Comparison of ENCODE assay signal across 22 cellular contexts in the genomic region with DNA sequence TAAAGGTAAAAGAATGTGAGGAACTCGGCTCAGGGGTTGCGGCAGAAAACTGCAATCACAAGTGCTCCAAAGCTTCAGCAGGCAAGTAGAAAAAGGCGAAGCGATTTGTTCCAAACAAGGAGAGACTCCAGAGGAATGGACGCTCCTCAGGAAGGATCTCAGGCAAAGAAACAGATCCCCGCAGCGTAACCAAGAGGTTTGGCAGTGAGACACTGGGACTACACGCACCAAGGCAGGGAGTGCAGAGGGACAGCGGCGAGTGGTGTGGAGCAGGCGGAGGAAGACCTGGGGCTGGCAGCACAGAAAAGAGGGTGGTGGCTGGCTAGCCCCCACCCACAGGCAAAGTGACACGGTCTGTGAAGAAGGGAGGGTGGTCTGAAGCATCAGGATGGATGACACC.
"Had no signal": no experiment of that assay in that cellular context is flagged by ENCODE, and none has a peak within 500 bp of the region (broad histone marks: within the 10 kb centered on the region; RNA-seq: fewer than 3 reads in every experiment).

No MANE protein-coding gene starts in this region.

- H3K27ac Mint-ChIP-seq: activated naive CD4-positive, alpha-beta T cell treated with anti-CD3 and anti-CD28 coated beads, Interleukin-2, amount 10 ng/mL, durations not matched to agents 7 days and 5 days; T-helper 2 cell treated with Interferon-gamma antibody and Interleukin-4, amounts not matched to agents 5 μg/mL and 100 μg/mL, for 36 hours had no signal

- H3K9me3 Mint-ChIP-seq: activated naive CD4-positive, alpha-beta T cell treated with anti-CD3 and anti-CD28 coated beads, Interleukin-2, amount 10 ng/mL, durations not matched to agents 7 days and 5 days; T-helper 2 cell treated with Interferon-gamma antibody and Interleukin-4, amounts not matched to agents 5 μg/mL and 100 μg/mL, for 36 hours had no signal

- H3K27me3 Mint-ChIP-seq: activated naive CD4-positive, alpha-beta T cell treated with anti-CD3 and anti-CD28 coated beads, Interleukin-2, amount 10 ng/mL, durations not matched to agents 7 days and 5 days had no signal

- DNase-seq: activated CD4-positive, alpha-beta T cell treated with anti-CD3 and anti-CD28 coated beads for 1 hour; activated CD4-positive, alpha-beta T cell treated with anti-CD3 and anti-CD28 coated beads, Interleukin-2, amount 50 U/mL, for 4 hours; activated effector memory CD4-positive, alpha-beta T cell treated with anti-CD3 and anti-CD28 coated beads, Interleukin-2, amount 50 U/mL, for 16 hours; activated naive CD4-positive, alpha-beta T cell treated with anti-CD3 and anti-CD28 coated beads, Interleukin-2, amount 10 ng/mL, durations not matched to agents 7 days and 5 days; adrenal gland; central memory CD4-positive, alpha-beta T cell; dermis blood vessel endothelial cell; effector memory CD4-positive, alpha-beta T cell; esophagus squamous epithelium; gastrocnemius medialis; head of caudate nucleus; hypothalamus; left ventricle myocardium superior; nucleus accumbens; stimulated activated CD4-positive, alpha-beta T cell treated with anti-CD3 and anti-CD28 coated beads, Interleukin-2, amount 100 ng/mL, for 48 hours; stimulated activated CD8-positive, alpha-beta memory T cell treated with anti-CD3 and anti-CD28 coated beads, Interleukin-4, amount 100 ng/mL, for 48 hours; stimulated activated naive CD4-positive, alpha-beta T cell treated with Interleukin-2 at 50 U/mL for 16 hours; substantia nigra; tibial artery had no signal

- H3K4me1 Mint-ChIP-seq: activated naive CD4-positive, alpha-beta T cell treated with anti-CD3 and anti-CD28 coated beads, Interleukin-2, amount 10 ng/mL, durations not matched to agents 7 days and 5 days had no signal

- H3K27ac ChIP-seq: adrenal gland, ascending aorta, esophagus squamous epithelium, SK-N-MC, tibial artery had no signal

- H3K9me3 ChIP-seq: adrenal gland, ascending aorta, esophagus squamous epithelium, gastrocnemius medialis, tibial artery had no signal

- H3K4me3 Mint-ChIP-seq: activated naive CD4-positive, alpha-beta T cell treated with anti-CD3 and anti-CD28 coated beads, Interleukin-2, amount 10 ng/mL, durations not matched to agents 7 days and 5 days; T-helper 2 cell treated with Interferon-gamma antibody and Interleukin-4, amounts not matched to agents 5 μg/mL and 100 μg/mL, for 36 hours had no signal

- H3K27me3 ChIP-seq: adrenal gland, ascending aorta, esophagus squamous epithelium, gastrocnemius medialis, tibial artery had no signal

- H3K4me3 ChIP-seq: adrenal gland, ascending aorta, esophagus squamous epithelium, gastrocnemius medialis, SK-N-MC, tibial artery had no signal

- ATAC-seq: gastrocnemius medialis, left ventricle myocardium superior had no signal
